9 cellular contexts compared by ENCODE assay signal in the genomic region with DNA sequence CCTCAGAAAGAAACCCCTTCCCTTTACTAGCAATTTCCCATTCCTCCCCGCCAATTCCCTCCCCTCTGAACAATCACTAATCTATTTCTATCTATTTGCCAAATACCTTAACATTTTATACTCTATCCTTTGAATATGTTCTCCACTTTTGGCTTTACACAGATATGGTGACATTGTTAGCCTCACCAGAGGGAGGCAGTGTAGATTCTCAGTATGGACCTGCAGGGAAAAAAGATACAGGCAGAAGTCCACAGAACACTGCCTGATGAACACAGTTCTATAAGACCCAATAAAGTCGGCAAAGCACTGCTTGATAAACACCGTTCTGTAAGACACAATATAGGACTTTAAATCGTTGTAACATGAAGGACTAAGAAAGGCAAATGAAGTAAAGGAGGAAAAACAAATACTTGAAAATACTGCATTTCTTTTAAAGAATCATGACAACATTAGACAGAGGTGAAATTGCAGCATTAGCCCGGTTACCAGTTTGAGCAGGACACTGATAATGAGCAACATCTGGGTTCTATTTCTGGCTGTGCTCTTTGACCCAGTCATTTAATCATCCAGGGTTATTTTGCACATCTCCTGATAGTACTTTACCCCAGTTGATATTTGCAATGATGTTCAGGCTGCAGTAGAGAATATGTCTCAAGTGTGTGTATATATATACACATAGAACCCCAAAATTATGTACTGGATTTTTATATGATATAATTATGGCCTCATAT.
A peak's percentile ranks its signal among the peaks of the same experiment; 100 is the strongest.
DNase-seq lines count a peak whose midpoint lies in the region; ATAC-seq and TF ChIP-seq lines count a peak whose summit lies in the region.
"Had no signal": no experiment of that assay in that cellular context is flagged by ENCODE, and none has a peak within 500 bp of the region (broad histone marks: within the 10 kb centered on the region; RNA-seq: fewer than 3 reads in every experiment).

No MANE protein-coding gene starts in this region.

- peak in 1 of 7 experiments; percentile 12 for DNase-seq in CD8-positive, alpha-beta T cell
- DNase-seq in HEK293T (ENCODE audit: extremely low spot score) (peak; percentile 44), RPMI7951 (ENCODE audit: low read depth) (peak; percentile 34), dermis blood vessel endothelial cell (peak; percentile 52), mucosa of descending colon (peak in 1 of 3 donors; percentile 61), mesenteric fat pad (ENCODE audit: low spot score) (no peak)

- H3K9me3 ChIP-seq in CD8-positive, alpha-beta T cell (ENCODE audit: low read length) = no peaks in the 10 kb centered on the region
- no peaks in the 10 kb centered on the region for H3K9me3 ChIP-seq in mucosa of descending colon

- no peaks in the 10 kb centered on the region for H3K9me3 Mint-ChIP-seq in CD8-positive, alpha-beta T cell
- H3K9me3 Mint-ChIP-seq: IgD-negative memory B cell had no signal

- H3K36me3 Mint-ChIP-seq in CD8-positive, alpha-beta T cell = peaks cover 27% of the 10 kb centered on the region

- intact Hi-C loops in CD8-positive, alpha-beta T cell (cut with DNase I, micrococcal nuclease) = loop anchor here (1.0 to 10.0 kb wide), 11 partner anchors 15 to 1303 kb away; no protein-coding TSS in a partner anchor
- intact Hi-C loops in mucosa of descending colon (cut with DNase I, micrococcal nuclease) = loop anchor here (5.0 to 10.0 kb wide), 3 partner anchors 350 to 633 kb away; no protein-coding TSS in a partner anchor

- peak overlapping the region; percentile 9 for H3K4me3 Mint-ChIP-seq in CD8-positive, alpha-beta T cell

- H3K36me3 ChIP-seq in CD8-positive, alpha-beta T cell (ENCODE audit: insufficient read depth, low read length) = no peaks in the 10 kb centered on the region
- H3K36me3 ChIP-seq in mucosa of descending colon (ENCODE audit: low read depth) = no peaks in the 10 kb centered on the region

- H3K4me1 Mint-ChIP-seq in CD8-positive, alpha-beta T cell (ENCODE audit: low read depth) = peaks cover 35% of the 10 kb centered on the region

- TF ChIP-seq CTCF in CD8-positive, alpha-beta T cell (IDR thresholded peaks at IDR 0.05) = peak; percentile 67
- TF ChIP-seq CTCF in mucosa of descending colon (IDR thresholded peaks at IDR 0.05) = no peak

- H3K27ac Mint-ChIP-seq in CD8-positive, alpha-beta T cell = no peak overlapping the region

- no peaks in the 10 kb centered on the region for H3K27me3 Mint-ChIP-seq in CD8-positive, alpha-beta T cell (ENCODE audit: low read depth)
- H3K27me3 Mint-ChIP-seq: IgD-negative memory B cell had no signal

- H3K4me3 ChIP-seq in CD8-positive, alpha-beta T cell (ENCODE audit: low read depth, low read length) = no peak overlapping the region
- no peak overlapping the region for H3K4me3 ChIP-seq in mucosa of descending colon

- ATAC-seq in CD8-positive, alpha-beta T cell = peak; percentile 23
- peak; percentile 72 for ATAC-seq in mucosa of descending colon
- ATAC-seq in GM18909 (IDR thresholded peaks at IDR 0.05; ENCODE audit: poor library complexity, unreplicated experiment) = no peak
- no peak for ATAC-seq in GM21825 (IDR thresholded peaks at IDR 0.05; ENCODE audit: unreplicated experiment)

- no peaks in the 10 kb centered on the region for H3K27me3 ChIP-seq in CD8-positive, alpha-beta T cell (ENCODE audit: insufficient read depth, low read length)

- no peak overlapping the region for H3K27ac ChIP-seq in CD8-positive, alpha-beta T cell (ENCODE audit: low read depth, low read length)

- CTCF ChIA-PET in CD8-positive, alpha-beta T cell (lab: Charles Lee) = interaction anchor here (1.1 kb wide), 1 partner anchor 200 kb away, joined by 4 read pairs; no protein-coding TSS in a partner anchor
- CTCF ChIA-PET in HEK293T (lab: Yijun Ruan, JAX) = no interaction called here

- POLR2A ChIA-PET in CD8-positive, alpha-beta T cell (lab: Charles Lee) = interaction anchor here (0.7 kb wide), 2 partner anchors 25 to 52 kb away, joined by 3 to 4 read pairs; no protein-coding TSS in a partner anchor
- POLR2A ChIA-PET in HEK293T (lab: Yijun Ruan, JAX) = no interaction called here

- H3K4me1 ChIP-seq in CD8-positive, alpha-beta T cell (ENCODE audit: insufficient read depth, low read length) = peaks cover 21% of the 10 kb centered on the region
- H3K4me1 ChIP-seq in mucosa of descending colon (ENCODE audit: low read depth) = peaks cover 6% of the 10 kb centered on the region

TF ChIP-seq in HEK293T, 16 proteins besides CTCF, POLR2A, EP300 and RAD21:
- TF ChIP-seq ZNF384 (IDR thresholded peaks at IDR 0.05) = no peak
- TF ChIP-seq ARNT (IDR thresholded peaks at IDR 0.05) = no peak
- TF ChIP-seq TARDBP (IDR thresholded peaks at IDR 0.05) = no peak
- no peak for TF ChIP-seq LEF1 (IDR thresholded peaks at IDR 0.05; ENCODE audit: borderline replicate concordance)
- TF ChIP-seq SP1 (IDR thresholded peaks at IDR 0.05) = no peak
- TF ChIP-seq SUZ12 (IDR thresholded peaks at IDR 0.05) = no peak

Comparison
In these comparisons a context has a peak if more than half of its experiments do, and no peak if none do; other contexts are left out.
1. ATAC-seq: peak in CD8-positive, alpha-beta T cell (single experiment) and mucosa of descending colon (single experiment); none in GM18909 (single experiment) and GM21825 (single experiment).